In the genomic region with DNA sequence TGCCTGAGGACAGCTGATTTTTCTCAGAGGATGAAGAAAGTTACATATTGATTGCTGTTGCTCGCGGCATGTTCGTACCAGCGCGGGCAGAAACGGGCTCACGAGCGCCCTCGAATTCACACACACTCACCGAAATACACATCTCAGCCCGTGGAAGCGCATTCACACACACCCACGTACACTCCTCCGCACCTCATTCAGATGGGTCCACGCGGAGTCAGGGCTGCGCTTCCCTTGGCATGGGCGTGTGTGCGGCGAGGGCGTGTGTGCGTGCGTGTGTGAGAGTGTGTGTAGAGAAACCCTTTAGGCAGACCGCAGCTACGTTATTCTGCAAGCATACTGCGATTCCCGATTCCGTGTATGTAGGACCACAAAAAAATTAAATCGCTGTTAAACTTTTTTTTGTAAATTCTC, we compare ENCODE assay signal across 8 cellular contexts. TPM values are rescaled to one million over a fixed set of nuclear protein-coding genes. Genes with fewer than 3 reads are reported as not detected.
DNase-seq lines count a peak whose midpoint lies in the region; ATAC-seq and TF ChIP-seq lines count a peak whose summit lies in the region.

No MANE protein-coding gene starts in this region.

- peaks cover 12% of the 10 kb centered on the region for H3K36me3 Mint-ChIP-seq in brain

- H3K36me3 ChIP-seq in left lung (no peaks in the 10 kb centered on the region), testis (ENCODE audit: low read depth, missing control alignments) (no peaks in the 10 kb centered on the region)

- peaks cover 45 to 78% of the 10 kb centered on the region in 2 donors for H3K27me3 ChIP-seq in left lung
- H3K27me3 ChIP-seq in testis, result no peaks in the 10 kb centered on the region

- H3K9me3 ChIP-seq in left lung, result no peaks in the 10 kb centered on the region
- H3K9me3 ChIP-seq in testis, result no peaks in the 10 kb centered on the region

- peaks cover 32% of the 10 kb centered on the region for H3K4me1 Mint-ChIP-seq in brain

- TF ChIP-seq CTCF in brain (conservative IDR thresholded peaks at IDR 0.05), result no peak
- TF ChIP-seq CTCF in left lung (IDR thresholded peaks at IDR 0.05), result no peak
- TF ChIP-seq CTCF in testis (IDR thresholded peaks at IDR 0.05), result no peak

- no peak for ATAC-seq in left lung
- ATAC-seq in esophagus mucosa, result no peak

- peak overlapping the region; percentile 33 to 42 for H3K4me3 ChIP-seq in left lung
- H3K4me3 ChIP-seq in testis, result peak overlapping the region; percentile 53 to 60

- TF ChIP-seq POLR2A in testis (IDR thresholded peaks at IDR 0.05), result no peak

- H3K4me1 ChIP-seq in left lung (peaks cover 21 to 28% of the 10 kb centered on the region in 2 donors), testis (peaks cover 10% of the 10 kb centered on the region)

- H3K27ac Mint-ChIP-seq in brain, result peak overlapping the region in 4 of 5 experiments; percentile 57 to 93 (median 91)

- intact Hi-C loops in left lung (cut with DNase I), result no loop called here
- intact Hi-C loops in testis (cut with DNase I; ENCODE audit: low total_unique reads), result no loop called here

- H3K4me3 Mint-ChIP-seq in brain, result peak overlapping the region; percentile 92 to 99 (median 95)

- 1 to 2% methylated on average over 29 of the region's 29 CpGs for WGBS in testis, 2 donors

- peaks cover 6 to 15% (median 13%) of the 10 kb centered on the region in 5 experiments for H3K9me3 Mint-ChIP-seq in brain

- peak; percentile 15 for DNase-seq in activated T-cell treated with anti-CD3 and anti-CD28 coated beads, Interleukin-2, amount 50 U/mL, for 1 hour
- DNase-seq in activated T-cell treated with anti-CD3 and anti-CD28 coated beads, Interleukin-2, amount 50 U/mL, for 48 hours, result no peak
- DNase-seq in left lung (peak in 1 of 2 donors; percentile 55), testis (peak; percentile 45), DMS53 treated with DMSO at 0.1 percent for 48 hours (lab: John Stamatoyannopoulos, UW; ENCODE audit: unreplicated experiment) (no peak), AG08395 (ENCODE audit: low spot score) (no peak)

- peaks cover 56% of the 10 kb centered on the region for H3K27me3 Mint-ChIP-seq in brain

- H3K27ac ChIP-seq in left lung (no peak overlapping the region), testis (no peak overlapping the region)

RNA-seq across cellular contexts. Expression of a gene that starts 2.1 kb away (rescaled TPM):
- 2.2 TPM for polyA plus RNA-seq in brain (ENCODE audit: insufficient read depth, low read depth, low replicate concordance)
- 10 to 100 TPM; 31.5 to 44.1 TPM for total RNA-seq in left lung
- total RNA-seq in testis, result 10 to 100 TPM; 27.2 to 27.9 TPM
- polyA plus RNA-seq in testis (ENCODE audit: insufficient read depth, low read depth, low replicate concordance), result 21.3 TPM
- 2.1 TPM for total RNA-seq in esophagus mucosa

Comparison
In these comparisons a context has a peak if more than half of its experiments do, and no peak if none do; other contexts are left out.
1. DNase-seq: peak in activated T-cell treated with anti-CD3 and anti-CD28 coated beads, Interleukin-2, amount 50 U/mL, for 1 hour (single experiment) and testis (single experiment); none in activated T-cell treated with anti-CD3 and anti-CD28 coated beads, Interleukin-2, amount 50 U/mL, for 48 hours (0 of 2), DMS53 treated with DMSO at 0.1 percent for 48 hours (single experiment) and AG08395 (single experiment).